In genomic region chr2:120823551-120823950, GRCh38 we compare ENCODE assay signal across 18 cellular contexts.
"Had no signal": no experiment of that assay in that cellular context is flagged by ENCODE, and none has a peak within 500 bp of the region (broad histone marks: within the 10 kb centered on the region; RNA-seq: fewer than 3 reads in every experiment).

No MANE protein-coding gene starts in this region.

- H3K9me3 ChIP-seq: gastrocnemius medialis, psoas muscle had no signal

- H2AFZ ChIP-seq: parathyroid adenoma had no signal

- H3K4me3 Mint-ChIP-seq: mesothelial cell of epicardium, nephron progenitor cell had no signal

- H3K4me3 ChIP-seq: dorsolateral prefrontal cortex, gastrocnemius medialis, psoas muscle, skin epidermis had no signal

- H3K27ac Mint-ChIP-seq: nephron progenitor cell had no signal

- H3K36me3 ChIP-seq: gastrocnemius medialis had no signal

- H3K9ac ChIP-seq: parathyroid adenoma had no signal

- DNase-seq: cortex of kidney; dorsolateral prefrontal cortex; effector memory CD4-positive, alpha-beta T cell; gastrocnemius medialis; islet precursor cell; nephron progenitor cell; retina; stimulated activated CD4-positive, alpha-beta T cell treated with anti-CD3 and anti-CD28 coated beads, Interleukin-12 subunit alpha, Interleukin-12 subunit beta, amount 100 ng/mL, for 4 hours; stimulated activated CD4-positive, alpha-beta T cell treated with anti-CD3 and anti-CD28 coated beads, Interleukin-2, amount 100 ng/mL, for 48 hours; stimulated activated naive CD4-positive, alpha-beta T cell treated with Interleukin-2 at 50 U/mL for 16 hours; trophoblast cell had no signal

- H3K4me1 ChIP-seq: gastrocnemius medialis, parathyroid adenoma, psoas muscle had no signal

- H3K27ac ChIP-seq: dorsolateral prefrontal cortex, gastrocnemius medialis, parathyroid adenoma, psoas muscle, skin epidermis had no signal

- H3K9me3 Mint-ChIP-seq: mesothelial cell of epicardium, nephron progenitor cell had no signal

- H3K79me2 ChIP-seq: parathyroid adenoma had no signal

- ATAC-seq: esophagus mucosa, gastrocnemius medialis, left lobe of liver, psoas muscle, sciatic nerve had no signal
